ENCODE assay signal across 16 cellular contexts in the genomic region with DNA sequence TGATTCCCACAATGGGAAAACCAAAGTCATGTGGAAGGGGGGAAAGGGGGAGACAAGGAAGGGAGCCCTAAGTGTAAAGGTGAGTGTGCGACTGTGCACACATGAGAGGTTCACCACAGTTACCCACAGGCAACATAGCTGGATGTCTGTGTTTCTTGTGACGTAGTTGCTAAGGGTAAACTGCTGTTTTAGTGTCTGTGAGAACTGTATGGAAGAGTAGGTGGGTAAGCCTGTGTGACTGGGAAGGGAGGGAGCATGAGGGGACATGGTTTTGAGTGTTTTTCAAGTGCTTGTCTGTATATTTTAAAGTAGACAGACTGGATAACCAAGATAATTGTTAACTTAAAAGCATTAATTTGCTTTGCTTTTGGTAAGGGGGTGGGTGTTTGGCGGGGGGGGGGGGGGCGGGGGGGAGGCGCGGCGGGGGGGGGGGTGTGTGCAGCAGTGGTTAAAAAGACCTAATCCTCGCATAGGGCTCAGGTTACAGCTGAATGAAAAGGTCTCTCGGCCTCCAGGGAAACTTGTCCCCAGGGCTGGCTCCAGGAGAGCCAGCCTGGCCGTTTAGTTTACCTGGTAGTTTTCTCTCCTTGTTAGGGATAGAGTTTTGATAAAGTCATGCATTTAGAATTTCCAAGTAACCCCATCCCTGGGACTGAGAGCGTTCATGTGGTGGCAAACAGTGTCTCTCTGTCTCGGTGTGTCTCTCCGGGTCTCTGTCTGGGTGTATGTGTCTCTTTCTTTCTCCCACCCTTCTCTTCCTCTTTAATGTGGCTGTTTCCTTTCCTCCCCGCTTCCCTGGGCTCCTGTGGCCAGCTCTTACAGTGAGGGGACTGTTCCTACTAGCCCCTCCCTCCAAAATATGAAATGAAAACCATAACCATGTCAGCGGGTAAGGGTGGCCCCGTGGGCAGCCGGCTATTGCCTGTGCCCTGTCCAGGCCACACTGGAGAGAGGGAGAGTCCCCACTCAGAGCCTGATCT. TPM values are rescaled to one million over a fixed set of nuclear protein-coding genes. Genes with fewer than 3 reads are reported as not detected.
A peak's percentile ranks its signal among the peaks of the same experiment; 100 is the strongest.
DNase-seq lines count a peak whose midpoint lies in the region; ATAC-seq and TF ChIP-seq lines count a peak whose summit lies in the region.
"Had no signal": no experiment of that assay in that cellular context is flagged by ENCODE, and none has a peak within 500 bp of the region (broad histone marks: within the 10 kb centered on the region; RNA-seq: fewer than 3 reads in every experiment).

No MANE protein-coding gene starts in this region.

- H3K4me3 ChIP-seq in cardiac muscle cell (peak overlapping the region; percentile 68), tibial artery (peak overlapping the region; percentile 59 to 90)
- H3K4me3 ChIP-seq: mucosa of descending colon, SJSA1 had no signal

- no peaks in the 10 kb centered on the region for H3K9me3 ChIP-seq in cardiac muscle cell (ENCODE audit: low read depth)
- H3K9me3 ChIP-seq in tibial artery: no peaks in the 10 kb centered on the region
- H3K9me3 ChIP-seq: mucosa of descending colon, SJSA1 had no signal

- DNase-seq in cardiac muscle cell (ENCODE audit: low read depth in 1 of 2, low spot score in 1 of 2) (peak in 1 of 2 donors; percentile 68), left ventricle myocardium superior (no peak), NCI-H69 (lab: John Stamatoyannopoulos, UW) (peak; percentile 86), iPS-NIHi7 (ENCODE audit: extremely low spot score) (peak; percentile 57), tibial artery (no peak), T-helper 1 cell (no peak), glomerular visceral epithelial cell (ENCODE audit: extremely low spot score) (no peak)
- DNase-seq: activated naive CD4-positive, alpha-beta T cell treated with anti-CD3 and anti-CD28 coated beads, Interleukin-2, amount 50 U/mL, for 16 hours; DND-41; mucosa of descending colon; stimulated activated CD4-positive, alpha-beta T cell treated with anti-CD3 and anti-CD28 coated beads, Interleukin-4, amount 100 ng/mL, for 24 hours; stimulated activated naive CD4-positive, alpha-beta T cell had no signal

- H3K4me1 ChIP-seq in cardiac muscle cell (ENCODE audit: low read depth) (peaks cover 60% of the 10 kb centered on the region), tibial artery (peaks cover 3 to 81% (median 42%) of the 10 kb centered on the region in 4 donors)

- H3K27ac ChIP-seq in cardiac muscle cell: peak overlapping the region; percentile 92
- peak overlapping the region; percentile 88 to 89 for H3K27ac ChIP-seq in tibial artery
- H3K27ac ChIP-seq: SJSA1, VCaP had no signal

- TF ChIP-seq CTCF in cardiac muscle cell (IDR thresholded peaks at IDR 0.05; ENCODE audit: low read depth, low read length) (no peak), tibial artery (IDR thresholded peaks at IDR 0.05) (no peak)

- ATAC-seq in left ventricle myocardium superior (no peak), HG03457 (IDR thresholded peaks at IDR 0.05; ENCODE audit: unreplicated experiment) (no peak)
- ATAC-seq: esophagus mucosa, mucosa of descending colon had no signal

- intact Hi-C loops in left ventricle myocardium superior (cut with micrococcal nuclease) (no loop called here), tibial artery (cut with DNase I; ENCODE audit: low total_unique reads) (no loop called here)

- no peaks in the 10 kb centered on the region for H3K36me3 ChIP-seq in cardiac muscle cell
- H3K36me3 ChIP-seq in tibial artery: no peaks in the 10 kb centered on the region
- H3K36me3 ChIP-seq: SJSA1 had no signal

- H3K27me3 ChIP-seq in cardiac muscle cell (peaks cover 8% of the 10 kb centered on the region), tibial artery (no peaks in the 10 kb centered on the region)

RNA-seq across cellular contexts. Expression of gene SCUBE3, which starts 3.4 kb away (rescaled TPM):
- total RNA-seq in cardiac muscle cell: 74.9 and 78.7 TPM in 2 replicates
- polyA plus RNA-seq in cardiac muscle cell: 78.2 and 81.8 TPM in 2 replicates
- total RNA-seq in left ventricle myocardium superior: 3.5 TPM

RNA-seq across cellular contexts. Expression of gene ZNF76, which starts 42.4 kb away (rescaled TPM):
- total RNA-seq in cardiac muscle cell (26.3 and 46.2 TPM in 2 replicates), left ventricle myocardium superior (44.1 TPM)
- 59.6 and 67.5 TPM in 2 replicates for polyA plus RNA-seq in cardiac muscle cell

Comparison
In these comparisons a context has a peak if more than half of its experiments do, and no peak if none do; other contexts are left out.
1. RNA of gene SCUBE3, which starts 3.4 kb away (total RNA-seq): 74.9 to 78.7 TPM in cardiac muscle cell; 3.5 TPM in left ventricle myocardium superior (single experiment); every median in the first group is over 10 times any median in the second.
2. DNase-seq: peak in NCI-H69 (single experiment) and iPS-NIHi7 (single experiment); none in left ventricle myocardium superior (single experiment), tibial artery (0 of 2), T-helper 1 cell (0 of 5) and glomerular visceral epithelial cell (single experiment).